ENCODE assay signal across 8 cellular contexts in genomic region chr19:45177817-45178261, GRCh38. TPM values are rescaled to one million over a fixed set of nuclear protein-coding genes. Genes with fewer than 3 reads are reported as not detected.
DNase-seq lines count a peak whose midpoint lies in the region; ATAC-seq and TF ChIP-seq lines count a peak whose summit lies in the region.

Gene TRAPPC6A (minus strand): TSS chr19:45178237. CDS start chr19:45178218, 19 bp downstream.

- peak; percentile 14 for ATAC-seq in GM18511 (IDR thresholded peaks at IDR 0.05; ENCODE audit: unreplicated experiment)
- peak; percentile 7 for ATAC-seq in activated CD8-positive, alpha-beta T cell treated with anti-CD3 and anti-CD28 coated beads, Interleukin-2, amount 10 ng/mL, durations not matched to agents 7 days and 5 days

- DNase-seq in ACHN = peak; percentile 51
- no peak for DNase-seq in activated CD8-positive, alpha-beta T cell treated with anti-CD3 and anti-CD28 coated beads, Interleukin-2, amount 10 ng/mL, durations not matched to agents 7 days and 5 days
- DNase-seq in cardiac septum (ENCODE audit: low spot score) = no peak
- DNase-seq in pulmonary artery endothelial cell (ENCODE audit: low read depth, low spot score) = no peak
- DNase-seq in cerebellar nuclear complex (lab: John Stamatoyannopoulos, UW) = no peak
- DNase-seq in HPDE6-E6E7 (ENCODE audit: extremely low spot score) = no peak

- H3K9me3 Mint-ChIP-seq in activated CD8-positive, alpha-beta T cell treated with anti-CD3 and anti-CD28 coated beads, Interleukin-2, amount 10 ng/mL, durations not matched to agents 7 days and 5 days (ENCODE audit: insufficient read depth) = no peaks in the 10 kb centered on the region

- peak within 1 kb of the TSS; percentile 93 for H3K27ac Mint-ChIP-seq in activated CD8-positive, alpha-beta T cell treated with anti-CD3 and anti-CD28 coated beads, Interleukin-2, amount 10 ng/mL, durations not matched to agents 7 days and 5 days

- peaks cover 14% of the 10 kb centered on the region for H3K36me3 Mint-ChIP-seq in activated CD8-positive, alpha-beta T cell treated with anti-CD3 and anti-CD28 coated beads, Interleukin-2, amount 10 ng/mL, durations not matched to agents 7 days and 5 days (ENCODE audit: low read depth)

- H3K27me3 Mint-ChIP-seq in activated CD8-positive, alpha-beta T cell treated with anti-CD3 and anti-CD28 coated beads, Interleukin-2, amount 10 ng/mL, durations not matched to agents 7 days and 5 days (ENCODE audit: low read depth) = no peaks in the 10 kb centered on the region

- in situ Hi-C loops in ACHN (cut with HindIII; ENCODE audit: low pct_ligation_motif_present, low pct_unique_long_range_greater_than_20kb, low sequenced_read_pairs) = no loop called here

- POLR2A ChIA-PET in activated CD8-positive, alpha-beta T cell treated with anti-CD3 and anti-CD28 coated beads, Interleukin-2, amount 10 ng/mL, durations not matched to agents 7 days and 5 days (lab: Charles Lee) = interaction anchor here (0.6 to 2.8 kb wide), 9 partner anchors 8 to 176 kb away, joined by 3 to 24 read pairs (median 4); partner anchors contain the start of gene NKPD1

- intact Hi-C loops in cardiac septum (cut with DNase I) = loop anchor here (5.0 kb wide), 2 partner anchors 86 to 101 kb away; partner anchors contain the start of genes GEMIN7, PPP1R37 and ZNF296

- peak within 1 kb of the TSS; percentile 85 for H3K4me3 Mint-ChIP-seq in activated CD8-positive, alpha-beta T cell treated with anti-CD3 and anti-CD28 coated beads, Interleukin-2, amount 10 ng/mL, durations not matched to agents 7 days and 5 days

- no peak for TF ChIP-seq EP300 in Ishikawa (IDR thresholded peaks at IDR 0.05; ENCODE audit: borderline replicate concordance)

- no peak for TF ChIP-seq RAD21 in Ishikawa (IDR thresholded peaks at IDR 0.05; ENCODE audit: low read depth)

- H3K4me1 Mint-ChIP-seq in activated CD8-positive, alpha-beta T cell treated with anti-CD3 and anti-CD28 coated beads, Interleukin-2, amount 10 ng/mL, durations not matched to agents 7 days and 5 days (ENCODE audit: low read depth) = peaks cover 44% of the 10 kb centered on the region

- CTCF ChIA-PET in activated CD8-positive, alpha-beta T cell treated with anti-CD3 and anti-CD28 coated beads, Interleukin-2, amount 10 ng/mL, durations not matched to agents 7 days and 5 days (lab: Charles Lee) = interaction anchor here (0.9 to 3.0 kb wide), 14 partner anchors 10 to 454 kb away, joined by 3 to 13 read pairs (median 6); partner anchors contain the start of genes GEMIN7 and PPP1R37

TF ChIP-seq in Ishikawa, 13 proteins besides CTCF, POLR2A, EP300 and RAD21:
- TF ChIP-seq CEBPB (IDR thresholded peaks at IDR 0.05) (no peak), TAF1 (IDR thresholded peaks at IDR 0.05; ENCODE audit: low read depth) (peak; percentile 66), NFIC (IDR thresholded peaks at IDR 0.05) (no peak), FOXM1 (IDR thresholded peaks at IDR 0.05; ENCODE audit: borderline replicate concordance, low read depth) (no peak), TEAD4 (IDR thresholded peaks at IDR 0.05) (no peak), CREB1 (IDR thresholded peaks at IDR 0.05; ENCODE audit: low read depth) (no peak), YY1 (IDR thresholded peaks at IDR 0.05; ENCODE audit: low read depth) (peak; percentile 84), REST (IDR thresholded peaks at IDR 0.05; ENCODE audit: low read depth) (no peak), ZBTB7A (IDR thresholded peaks at IDR 0.05; ENCODE audit: low read depth) (no peak), TCF12 (IDR thresholded peaks at IDR 0.05; ENCODE audit: low read depth) (no peak), USF1 (IDR thresholded peaks at IDR 0.05) (no peak), MAX (IDR thresholded peaks at IDR 0.05) (no peak), EGR1 (IDR thresholded peaks at IDR 0.05) (no peak)
TF ChIP-seq in Ishikawa: peak in this region for 2.

RNA-seq across cellular contexts. Expression of gene TRAPPC6A, which starts in this region (rescaled TPM):
- 10 to 100 TPM; 54.0 to 55.5 TPM for total RNA-seq in activated CD8-positive, alpha-beta T cell treated with anti-CD3 and anti-CD28 coated beads, Interleukin-2, amount 10 ng/mL, durations not matched to agents 7 days and 5 days
- total RNA-seq in cardiac septum (19.9 TPM), pulmonary artery endothelial cell (8.0 and 17.2 TPM in 2 replicates)
